28 cellular contexts compared by ENCODE assay signal in genomic region chr1:233782932-233783586, GRCh38.
"Had no signal": no experiment of that assay in that cellular context is flagged by ENCODE, and none has a peak within 500 bp of the region (broad histone marks: within the 10 kb centered on the region; RNA-seq: fewer than 3 reads in every experiment).

No MANE protein-coding gene starts in this region.

- ATAC-seq: activated naive CD8-positive, alpha-beta T cell treated with anti-CD3 and anti-CD28 coated beads, Interleukin-2, amount 50 U/mL, for 24 hours had no signal

- H3K4me3 Mint-ChIP-seq: activated CD4-positive, alpha-beta memory T cell treated with anti-CD3 and anti-CD28 coated beads for 36 hours; activated CD4-positive, alpha-beta T cell treated with anti-CD3 and anti-CD28 coated beads, Interleukin-2, amount 10 ng/mL, durations not matched to agents 7 days and 5 days; activated naive CD4-positive, alpha-beta T cell treated with anti-CD3 and anti-CD28 coated beads, Interleukin-2, amount 10 ng/mL, durations not matched to agents 7 days and 5 days; activated naive CD8-positive, alpha-beta T cell; activated naive CD8-positive, alpha-beta T cell treated with anti-CD3 and anti-CD28 coated beads, Interleukin-2, amount 50 U/mL, for 24 hours; brain; T-helper 1 cell treated with Interleukin-12 subunit alpha and Interleukin-12 subunit beta and Interleukin-4 antibody, amounts not matched to agents 30 μg/mL and 1 μg/mL, for 36 hours; T-helper 2 cell treated with Interferon-gamma antibody and Interleukin-4, amounts not matched to agents 5 μg/mL and 100 μg/mL, for 36 hours had no signal

- H3K36me3 Mint-ChIP-seq: activated CD4-positive, alpha-beta memory T cell treated with anti-CD3 and anti-CD28 coated beads for 36 hours; activated naive CD4-positive, alpha-beta T cell treated with anti-CD3 and anti-CD28 coated beads, Interleukin-2, amount 10 ng/mL, durations not matched to agents 7 days and 5 days; activated naive CD8-positive, alpha-beta T cell; brain had no signal

- H3K4me2 ChIP-seq: SK-N-SH had no signal

- H3K4me3 ChIP-seq: MG63, Peyer's patch, SJSA1 had no signal

- H3K9ac ChIP-seq: SK-N-SH had no signal

- FAIRE-seq: bronchial epithelial cell had no signal

- H3K9me3 Mint-ChIP-seq: activated naive CD4-positive, alpha-beta T cell treated with anti-CD3 and anti-CD28 coated beads, Interleukin-2, amount 10 ng/mL, durations not matched to agents 7 days and 5 days had no signal

- H3K36me3 ChIP-seq: MG63, Peyer's patch, SJSA1 had no signal

- DNase-seq: activated CD4-positive, alpha-beta memory T cell treated with anti-CD3 and anti-CD28 coated beads for 36 hours; activated CD4-positive, alpha-beta T cell treated with anti-CD3 and anti-CD28 coated beads, Interleukin-2, amount 10 ng/mL, durations not matched to agents 7 days and 5 days; activated CD8-positive, alpha-beta memory T cell treated with anti-CD3 and anti-CD28 coated beads, Interleukin-2, amount 50 U/mL, for 4 hours; activated effector memory CD4-positive, alpha-beta T cell treated with Interleukin-2 at 50 U/mL for 16 hours; activated naive CD4-positive, alpha-beta T cell treated with anti-CD3 and anti-CD28 coated beads, Interleukin-2, amount 10 ng/mL, durations not matched to agents 7 days and 5 days; activated naive CD8-positive, alpha-beta T cell treated with anti-CD3 and anti-CD28 coated beads, Interleukin-2, amount 50 U/mL, for 24 hours; activated T-cell treated with anti-CD3 and anti-CD28 coated beads, Interleukin-2, amount 50 U/mL, for 48 hours; anterior cingulate cortex; caudate nucleus; cerebellar nuclear complex; Kasumi-1; MG63; NCI-H1092; NCI-H1436 treated with DMSO at 0.1 percent for 48 hours; NCI-H1694 treated with DMSO at 0.1 percent for 48 hours; NCI-H2029; NCI-H345; NCI-H524 treated with DMSO at 0.1 percent for 48 hours; Peyer's patch; RPMI8226; SHP77 treated with DMSO at 0.1 percent for 48 hours; SK-N-SH had no signal

- H3K9me3 ChIP-seq: Peyer's patch, SJSA1, SK-N-SH had no signal

- H3K4me1 Mint-ChIP-seq: activated CD4-positive, alpha-beta T cell treated with anti-CD3 and anti-CD28 coated beads, Interleukin-2, amount 10 ng/mL, durations not matched to agents 7 days and 5 days; activated naive CD4-positive, alpha-beta T cell treated with anti-CD3 and anti-CD28 coated beads, Interleukin-2, amount 10 ng/mL, durations not matched to agents 7 days and 5 days; activated naive CD8-positive, alpha-beta T cell treated with anti-CD3 and anti-CD28 coated beads, Interleukin-2, amount 50 U/mL, for 24 hours; brain had no signal

- H3K27ac Mint-ChIP-seq: activated CD4-positive, alpha-beta memory T cell treated with anti-CD3 and anti-CD28 coated beads for 36 hours; activated CD4-positive, alpha-beta T cell treated with anti-CD3 and anti-CD28 coated beads, Interleukin-2, amount 10 ng/mL, durations not matched to agents 7 days and 5 days; activated naive CD4-positive, alpha-beta T cell treated with anti-CD3 and anti-CD28 coated beads, Interleukin-2, amount 10 ng/mL, durations not matched to agents 7 days and 5 days; activated naive CD8-positive, alpha-beta T cell; activated naive CD8-positive, alpha-beta T cell treated with anti-CD3 and anti-CD28 coated beads, Interleukin-2, amount 50 U/mL, for 24 hours; brain; T-helper 1 cell treated with Interleukin-12 subunit alpha and Interleukin-12 subunit beta and Interleukin-4 antibody, amounts not matched to agents 30 μg/mL and 1 μg/mL, for 36 hours; T-helper 2 cell treated with Interferon-gamma antibody and Interleukin-4, amounts not matched to agents 5 μg/mL and 100 μg/mL, for 36 hours had no signal

- H3K27me3 Mint-ChIP-seq: activated naive CD4-positive, alpha-beta T cell treated with anti-CD3 and anti-CD28 coated beads, Interleukin-2, amount 10 ng/mL, durations not matched to agents 7 days and 5 days had no signal

- H3K4me1 ChIP-seq: Peyer's patch, SJSA1 had no signal

- H3K27ac ChIP-seq: Peyer's patch, SJSA1 had no signal

- H3K27me3 ChIP-seq: MG63, Peyer's patch, SJSA1 had no signal

- H3K9me2 ChIP-seq: SK-N-SH had no signal
